In the genomic region with DNA sequence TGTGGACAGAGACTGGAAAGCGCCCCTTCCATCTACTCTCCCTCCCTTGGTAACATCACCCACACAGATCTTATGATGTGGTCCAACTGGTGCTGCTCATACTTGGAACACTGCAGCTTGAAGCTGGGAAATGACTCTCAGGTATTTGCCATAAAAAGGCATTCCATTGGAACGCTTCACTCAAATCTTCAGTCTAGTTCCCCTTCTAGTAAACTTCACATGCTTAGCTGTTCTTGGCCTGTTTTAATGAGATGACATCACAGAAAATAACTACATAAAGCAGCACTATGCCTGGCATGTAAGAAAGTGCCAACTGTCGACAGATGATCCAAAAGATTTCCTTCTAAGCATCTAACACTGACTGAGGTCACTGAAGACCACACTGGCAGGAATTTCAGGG, we compare ENCODE assay signal across 1 cellular context.
TF ChIP-seq lines count a peak whose summit lies in the region.

No MANE protein-coding gene starts in this region.

TF ChIP-seq in liver, 16 proteins besides CTCF, POLR2A, EP300 and RAD21 (continued from another document):
- TF ChIP-seq, protein P1, sequence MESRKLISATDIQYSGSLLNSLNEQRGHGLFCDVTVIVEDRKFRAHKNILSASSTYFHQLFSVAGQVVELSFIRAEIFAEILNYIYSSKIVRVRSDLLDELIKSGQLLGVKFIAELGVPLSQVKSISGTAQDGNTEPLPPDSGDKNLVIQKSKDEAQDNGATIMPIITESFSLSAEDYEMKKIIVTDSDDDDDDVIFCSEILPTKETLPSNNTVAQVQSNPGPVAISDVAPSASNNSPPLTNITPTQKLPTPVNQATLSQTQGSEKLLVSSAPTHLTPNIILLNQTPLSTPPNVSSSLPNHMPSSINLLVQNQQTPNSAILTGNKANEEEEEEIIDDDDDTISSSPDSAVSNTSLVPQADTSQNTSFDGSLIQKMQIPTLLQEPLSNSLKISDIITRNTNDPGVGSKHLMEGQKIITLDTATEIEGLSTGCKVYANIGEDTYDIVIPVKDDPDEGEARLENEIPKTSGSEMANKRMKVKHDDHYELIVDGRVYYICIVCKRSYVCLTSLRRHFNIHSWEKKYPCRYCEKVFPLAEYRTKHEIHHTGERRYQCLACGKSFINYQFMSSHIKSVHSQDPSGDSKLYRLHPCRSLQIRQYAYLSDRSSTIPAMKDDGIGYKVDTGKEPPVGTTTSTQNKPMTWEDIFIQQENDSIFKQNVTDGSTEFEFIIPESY (IDR thresholded peaks at IDR 0.05) = no peak
